8 cellular contexts compared by ENCODE assay signal in genomic region chr7:41942468-41943097, GRCh38.
DNase-seq lines count a peak whose midpoint lies in the region; ATAC-seq and TF ChIP-seq lines count a peak whose summit lies in the region.

No MANE protein-coding gene starts in this region.

- H3F3A ChIP-seq in smooth muscle cell (ENCODE audit: low read depth) = no peaks in the 10 kb centered on the region

- H3K9me3 ChIP-seq in gastroesophageal sphincter (no peaks in the 10 kb centered on the region), smooth muscle cell (replicated peaks; ENCODE audit: low read depth) (no peaks in the 10 kb centered on the region)

- peak overlapping the region; percentile 88 for H3K4me2 ChIP-seq in smooth muscle cell

- H4K20me1 ChIP-seq in smooth muscle cell (ENCODE audit: low read depth) = no peaks in the 10 kb centered on the region

- no peak for TF ChIP-seq CTCF in gastroesophageal sphincter (IDR thresholded peaks at IDR 0.05)
- TF ChIP-seq CTCF in smooth muscle cell (IDR thresholded peaks at IDR 0.05; ENCODE audit: borderline replicate concordance, insufficient read depth, poor library complexity, severe bottlenecking) = no peak

- H3K4me1 ChIP-seq in gastroesophageal sphincter (peaks cover 0 to 27% (median 12%) of the 10 kb centered on the region in 3 donors), smooth muscle cell (ENCODE audit: low read depth) (no peaks in the 10 kb centered on the region)

- 36% methylated on average over 14 of the region's 23 CpGs; no CpG with 5 or more reads in 1 of the 2 donors for WGBS in gastroesophageal sphincter (ENCODE audit: low coverage in 1 of 2), 2 donors
- WGBS in smooth muscle cell (ENCODE audit: low lambda C conversion rate) = 60% methylated on average over 23 of the region's 23 CpGs

- H2AFZ ChIP-seq in smooth muscle cell (ENCODE audit: low read depth) = peak overlapping the region; percentile 53

- H3K9ac ChIP-seq in smooth muscle cell (ENCODE audit: low read depth) = no peak overlapping the region

- TF ChIP-seq EP300 in gastroesophageal sphincter (IDR thresholded peaks at IDR 0.05) = no peak

- H3K27me3 ChIP-seq in gastroesophageal sphincter (peaks cover 13% of the 10 kb centered on the region), smooth muscle cell (ENCODE audit: low read depth) (no peaks in the 10 kb centered on the region)

- H3K79me2 ChIP-seq in smooth muscle cell (ENCODE audit: low read depth) = no peaks in the 10 kb centered on the region

- H3K27ac ChIP-seq in gastroesophageal sphincter = peak overlapping the region in 3 of 4 donors; percentile 53 to 66 (median 62)
- H3K27ac ChIP-seq in smooth muscle cell (ENCODE audit: low read depth) = no peak overlapping the region

- DNase-seq in M059J (ENCODE audit: low read depth) (peak; percentile 75), smooth muscle cell (lab: John Stamatoyannopoulos, UW; ENCODE audit: unreplicated experiment) (no peak), pons (ENCODE audit: low spot score) (no peak), NCI-H187 treated with DMSO at 0.1 percent for 48 hours (lab: John Stamatoyannopoulos, UW) (no peak), UCSD-AML1 (lab: John Stamatoyannopoulos, UW; ENCODE audit: unreplicated experiment) (no peak)
- DNase-seq in activated naive CD4-positive, alpha-beta T cell (lab: John Stamatoyannopoulos, UW) = no peak

- H3K36me3 ChIP-seq in gastroesophageal sphincter (no peaks in the 10 kb centered on the region), smooth muscle cell (ENCODE audit: low read depth) (no peaks in the 10 kb centered on the region)

- ATAC-seq in GM21447 (IDR thresholded peaks at IDR 0.05; ENCODE audit: unreplicated experiment) (peak; percentile 11), gastroesophageal sphincter (peak; percentile 37)

- H3K4me3 ChIP-seq in gastroesophageal sphincter (peak overlapping the region; percentile 17 to 45), smooth muscle cell (peak overlapping the region; percentile 45)

- TF ChIP-seq POLR2A in gastroesophageal sphincter (IDR thresholded peaks at IDR 0.05) = no peak
